Comparison of ENCODE assay signal across 1 cellular context in the genomic region with DNA sequence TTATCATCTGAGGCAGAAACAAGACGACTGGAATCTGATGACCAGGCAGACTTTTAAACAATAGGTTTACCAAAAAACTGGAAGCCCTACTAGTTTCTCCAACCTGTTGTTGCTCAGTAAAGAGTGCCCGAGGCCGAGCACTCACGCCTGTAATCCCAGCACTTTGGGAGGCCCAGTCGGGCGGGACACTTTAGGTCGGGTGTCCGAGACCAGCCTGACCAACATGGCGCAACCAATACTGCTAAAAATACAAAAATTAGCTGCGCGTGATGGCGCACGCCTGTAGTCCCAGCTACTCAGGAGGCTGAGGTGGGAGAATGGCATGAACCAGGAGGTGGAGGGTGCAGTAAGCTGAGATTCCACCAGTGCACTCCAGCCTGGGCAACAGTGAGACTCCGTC.
TF ChIP-seq lines count a peak whose summit lies in the region.

No MANE protein-coding gene starts in this region.

TF ChIP-seq in K562, 482 proteins besides CTCF, POLR2A, EP300 and RAD21:
- no peak for TF ChIP-seq ARID2 (IDR thresholded peaks at IDR 0.05)
- peak in 1 of 3 experiments; percentile 30 for TF ChIP-seq YY1 (IDR thresholded peaks at IDR 0.05; ENCODE audit: borderline replicate concordance in 1 of 3, control insufficient read depth in 1 of 3, extremely low read depth in 1 of 3, insufficient read depth in 3 of 3, insufficient read length in 1 of 3, insufficient replicate concordance in 2 of 3, low read depth in 1 of 3, low read length in 2 of 3)
- no peak for TF ChIP-seq NRF1 (conservative IDR thresholded peaks at IDR 0.05 in 1 of 2, IDR thresholded peaks at IDR 0.05 in 1 of 2)
- no peak for TF ChIP-seq RNF2 (IDR thresholded peaks at IDR 0.05)
- TF ChIP-seq PCBP2 (IDR thresholded peaks at IDR 0.05; ENCODE audit: low read depth, low read length, poor library complexity, severe bottlenecking), result no peak
